18 cellular contexts compared by ENCODE assay signal in the genomic region with DNA sequence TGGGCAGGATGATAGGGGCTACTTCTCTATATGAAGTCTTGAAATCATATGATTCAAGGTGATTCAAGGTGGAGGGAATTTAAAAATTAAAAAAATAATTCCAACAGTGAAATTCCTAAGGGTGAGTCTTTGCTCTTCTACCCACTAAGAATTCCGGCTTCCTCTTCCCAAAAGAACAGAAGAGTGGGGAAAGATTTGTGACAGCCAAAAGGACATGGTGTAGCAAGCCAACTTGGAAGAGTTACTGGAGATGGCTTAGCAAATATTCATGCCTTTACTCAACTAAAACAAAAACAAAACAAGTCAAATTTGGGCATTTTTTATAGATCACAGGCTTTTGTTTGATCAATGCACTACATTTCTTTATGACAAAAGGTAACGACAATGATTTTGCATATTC.
"Had no signal": no experiment of that assay in that cellular context is flagged by ENCODE, and none has a peak within 500 bp of the region (broad histone marks: within the 10 kb centered on the region; RNA-seq: fewer than 3 reads in every experiment).

No MANE protein-coding gene starts in this region.

- ATAC-seq: effector memory CD8-positive, alpha-beta T cell; foreskin keratinocyte; left lobe of liver; naive thymus-derived CD4-positive, alpha-beta T cell; right lobe of liver; stimulated activated memory B cell treated with anti-CD40 and anti-IgM and Interleukin-4, amounts not matched to agents 10 μg/mL and 1 μg/mL and 100 μg/mL, for 72 hours had no signal

- DNase-seq: effector memory CD8-positive, alpha-beta T cell; esophagus squamous epithelium; foreskin keratinocyte; head of caudate nucleus; hypothalamus; mesendoderm; naive thymus-derived CD4-positive, alpha-beta T cell; nephron progenitor cell; right lobe of liver; spleen; stimulated activated CD4-positive, alpha-beta T cell treated with anti-CD3 and anti-CD28 coated beads, Interleukin-15, amount 100 ng/mL, for 24 hours; stimulated activated CD4-positive, alpha-beta T cell treated with anti-CD3 and anti-CD28 coated beads, Interleukin-1b, Interleukin-23, amount 100 ng/mL, for 48 hours; stimulated activated CD4-positive, alpha-beta T cell treated with anti-CD3 and anti-CD28 coated beads, Interleukin-4, amount 100 ng/mL, for 24 hours had no signal

- H3K36me3 ChIP-seq: esophagus squamous epithelium, prostate gland, right lobe of liver had no signal

- H2AFZ ChIP-seq: parathyroid adenoma had no signal

- H3K4me1 ChIP-seq: parathyroid adenoma, prostate gland, right lobe of liver had no signal

- H3K79me2 ChIP-seq: parathyroid adenoma had no signal

- H3K27ac ChIP-seq: epithelial cell of prostate, esophagus squamous epithelium, foreskin keratinocyte, parathyroid adenoma, prostate gland, right lobe of liver, spleen had no signal

- H3K27me3 ChIP-seq: esophagus squamous epithelium, foreskin keratinocyte, right lobe of liver, spleen had no signal

- H3K9me3 ChIP-seq: esophagus squamous epithelium, prostate gland, right lobe of liver, spleen had no signal

- H3K4me3 ChIP-seq: esophagus squamous epithelium, prostate gland, right lobe of liver, spleen had no signal

- H3K9ac ChIP-seq: parathyroid adenoma had no signal
